In the genomic region with DNA sequence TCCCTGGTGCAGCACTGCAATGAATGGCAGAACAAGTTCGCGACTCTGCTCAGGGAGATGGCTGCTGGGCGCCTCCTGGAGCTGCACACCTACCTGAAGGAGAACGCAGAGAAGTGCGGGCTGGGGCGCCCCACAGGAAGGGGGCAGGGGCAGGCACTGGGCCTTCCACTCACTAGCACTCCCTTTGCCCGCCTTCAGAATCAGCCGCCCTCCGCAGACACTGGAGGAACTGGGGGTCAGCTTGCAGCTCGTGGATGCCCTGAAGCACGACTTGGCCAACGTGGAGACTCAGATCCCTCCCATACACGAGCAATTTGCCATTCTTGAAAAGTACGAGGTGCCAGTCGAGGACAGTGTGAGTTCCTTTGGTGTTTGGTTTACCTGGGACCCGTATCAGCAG, we compare ENCODE assay signal across 29 cellular contexts. TPM values are rescaled to one million over a fixed set of nuclear protein-coding genes. Genes with fewer than 3 reads are reported as not detected.
"Had no signal": no experiment of that assay in that cellular context is flagged by ENCODE, and none has a peak within 500 bp of the region (broad histone marks: within the 10 kb centered on the region; RNA-seq: fewer than 3 reads in every experiment).

No MANE protein-coding gene starts in this region.

- H3K27ac Mint-ChIP-seq: immature natural killer cell; naive thymus-derived CD4-positive, alpha-beta T cell; natural killer cell treated with Interleukin-12 subunit alpha and Interleukin-12 subunit beta and Interleukin-15 and Interleukin-18, amount 100 ng/mL, for 72 hours; progenitor cell of endocrine pancreas; stimulated activated effector memory CD8-positive, alpha-beta T cell treated with anti-CD3 and anti-CD28 coated beads, Interleukin-12 subunit alpha, Interleukin-12 subunit beta, amount 100 ng/mL, for 72 hours; stimulated activated naive CD8-positive, alpha-beta T cell treated with anti-CD3 and anti-CD28 coated beads, Interleukin-15, Interleukin-2, amounts not matched to agents 100 ng/mL and 50 ng/mL, for 24 hours had no signal

- H3K27ac ChIP-seq: left ventricle myocardium inferior, neutrophil, parathyroid adenoma, right atrium auricular region, right lobe of liver, suprapubic skin, thoracic aorta, tibial artery, uterus had no signal

- H3K9ac ChIP-seq: parathyroid adenoma had no signal

- H3K4me3 ChIP-seq: left ventricle myocardium inferior, lung, mucosa of descending colon, right atrium auricular region, right lobe of liver, smooth muscle cell, suprapubic skin, thoracic aorta, tibial artery, uterus had no signal

- H3K9me3 Mint-ChIP-seq: immature natural killer cell; naive thymus-derived CD4-positive, alpha-beta T cell; natural killer cell treated with Interleukin-12 subunit alpha and Interleukin-12 subunit beta and Interleukin-15 and Interleukin-18, amount 100 ng/mL, for 72 hours; stimulated activated effector memory CD8-positive, alpha-beta T cell treated with anti-CD3 and anti-CD28 coated beads, Interleukin-12 subunit alpha, Interleukin-12 subunit beta, amount 100 ng/mL, for 72 hours; stimulated activated naive CD8-positive, alpha-beta T cell treated with anti-CD3 and anti-CD28 coated beads, Interleukin-15, Interleukin-2, amounts not matched to agents 100 ng/mL and 50 ng/mL, for 24 hours had no signal

- H2AFZ ChIP-seq: parathyroid adenoma had no signal

- DNase-seq: hypothalamus; immature natural killer cell; left colon; left ventricle myocardium inferior; midbrain; mucosa of descending colon; naive thymus-derived CD4-positive, alpha-beta T cell; occipital lobe; right lobe of liver; stimulated activated CD4-positive, alpha-beta T cell treated with anti-CD3 and anti-CD28 coated beads, Interleukin-12 subunit alpha, Interleukin-12 subunit beta, amount 100 ng/mL, for 4 hours; stimulated activated CD4-positive, alpha-beta T cell treated with anti-CD3 and anti-CD28 coated beads, Interleukin-15, amount 100 ng/mL, for 24 hours; stimulated activated CD4-positive, alpha-beta T cell treated with anti-CD3 and anti-CD28 coated beads, Interleukin-2, amount 100 ng/mL, for 24 hours; stimulated activated CD4-positive, alpha-beta T cell treated with anti-CD3 and anti-CD28 coated beads, Interleukin-4, amount 100 ng/mL, for 24 hours; stimulated activated naive CD4-positive, alpha-beta T cell; tibial artery; trophoblast cell; uterus had no signal

- H3K4me1 Mint-ChIP-seq: immature natural killer cell; naive thymus-derived CD4-positive, alpha-beta T cell; stimulated activated effector memory CD8-positive, alpha-beta T cell treated with anti-CD3 and anti-CD28 coated beads, Interleukin-12 subunit alpha, Interleukin-12 subunit beta, amount 100 ng/mL, for 72 hours had no signal

- H3K4me3 Mint-ChIP-seq: immature natural killer cell; naive thymus-derived CD4-positive, alpha-beta T cell; natural killer cell treated with Interleukin-12 subunit alpha and Interleukin-12 subunit beta and Interleukin-15 and Interleukin-18, amount 100 ng/mL, for 72 hours; neural crest cell; stimulated activated effector memory CD8-positive, alpha-beta T cell treated with anti-CD3 and anti-CD28 coated beads, Interleukin-12 subunit alpha, Interleukin-12 subunit beta, amount 100 ng/mL, for 72 hours; stimulated activated naive CD8-positive, alpha-beta T cell treated with anti-CD3 and anti-CD28 coated beads, Interleukin-15, Interleukin-2, amounts not matched to agents 100 ng/mL and 50 ng/mL, for 24 hours had no signal

- H3K27me3 ChIP-seq: right atrium auricular region, right lobe of liver, uterus had no signal

- H3K9me3 ChIP-seq: left ventricle myocardium inferior, mucosa of descending colon, neutrophil, right atrium auricular region, right lobe of liver, suprapubic skin, thoracic aorta, tibial artery, uterus had no signal

- H3K4me1 ChIP-seq: left ventricle myocardium inferior, parathyroid adenoma, right atrium auricular region, right lobe of liver, suprapubic skin, tibial artery, uterus had no signal

- ATAC-seq: left colon; mucosa of descending colon; naive thymus-derived CD4-positive, alpha-beta T cell; natural killer cell treated with Interleukin-12 subunit alpha and Interleukin-12 subunit beta and Interleukin-15 and Interleukin-18, amount 100 ng/mL, for 72 hours; right lobe of liver; stimulated activated effector memory CD8-positive, alpha-beta T cell treated with anti-CD3 and anti-CD28 coated beads, Interleukin-12 subunit alpha, Interleukin-12 subunit beta, amount 100 ng/mL, for 72 hours had no signal

- H3K36me3 Mint-ChIP-seq: immature natural killer cell; naive thymus-derived CD4-positive, alpha-beta T cell; natural killer cell treated with Interleukin-12 subunit alpha and Interleukin-12 subunit beta and Interleukin-15 and Interleukin-18, amount 100 ng/mL, for 72 hours; stimulated activated effector memory CD8-positive, alpha-beta T cell treated with anti-CD3 and anti-CD28 coated beads, Interleukin-12 subunit alpha, Interleukin-12 subunit beta, amount 100 ng/mL, for 72 hours had no signal

- H3K4me2 ChIP-seq: smooth muscle cell had no signal

- H3K36me3 ChIP-seq: left ventricle myocardium inferior, neutrophil, right atrium auricular region, right lobe of liver, suprapubic skin, thoracic aorta, tibial artery, uterus had no signal

RNA-seq across cellular contexts. Expression of a gene that starts 46.4 kb away (rescaled TPM):
- total RNA-seq: smooth muscle cell had no signal
- polyA plus RNA-seq: naive thymus-derived CD4-positive, alpha-beta T cell; smooth muscle cell had no signal

RNA-seq across cellular contexts. Expression of a gene that starts 58.9 kb away (rescaled TPM):
- total RNA-seq: left ventricle myocardium inferior; naive thymus-derived CD4-positive, alpha-beta T cell; natural killer cell treated with Interleukin-12 subunit alpha and Interleukin-12 subunit beta and Interleukin-15 and Interleukin-18, amount 100 ng/mL, for 72 hours; thoracic aorta had no signal
- polyA plus RNA-seq: immature natural killer cell; naive thymus-derived CD4-positive, alpha-beta T cell had no signal
